1 cellular context compared by ENCODE assay signal in the genomic region with DNA sequence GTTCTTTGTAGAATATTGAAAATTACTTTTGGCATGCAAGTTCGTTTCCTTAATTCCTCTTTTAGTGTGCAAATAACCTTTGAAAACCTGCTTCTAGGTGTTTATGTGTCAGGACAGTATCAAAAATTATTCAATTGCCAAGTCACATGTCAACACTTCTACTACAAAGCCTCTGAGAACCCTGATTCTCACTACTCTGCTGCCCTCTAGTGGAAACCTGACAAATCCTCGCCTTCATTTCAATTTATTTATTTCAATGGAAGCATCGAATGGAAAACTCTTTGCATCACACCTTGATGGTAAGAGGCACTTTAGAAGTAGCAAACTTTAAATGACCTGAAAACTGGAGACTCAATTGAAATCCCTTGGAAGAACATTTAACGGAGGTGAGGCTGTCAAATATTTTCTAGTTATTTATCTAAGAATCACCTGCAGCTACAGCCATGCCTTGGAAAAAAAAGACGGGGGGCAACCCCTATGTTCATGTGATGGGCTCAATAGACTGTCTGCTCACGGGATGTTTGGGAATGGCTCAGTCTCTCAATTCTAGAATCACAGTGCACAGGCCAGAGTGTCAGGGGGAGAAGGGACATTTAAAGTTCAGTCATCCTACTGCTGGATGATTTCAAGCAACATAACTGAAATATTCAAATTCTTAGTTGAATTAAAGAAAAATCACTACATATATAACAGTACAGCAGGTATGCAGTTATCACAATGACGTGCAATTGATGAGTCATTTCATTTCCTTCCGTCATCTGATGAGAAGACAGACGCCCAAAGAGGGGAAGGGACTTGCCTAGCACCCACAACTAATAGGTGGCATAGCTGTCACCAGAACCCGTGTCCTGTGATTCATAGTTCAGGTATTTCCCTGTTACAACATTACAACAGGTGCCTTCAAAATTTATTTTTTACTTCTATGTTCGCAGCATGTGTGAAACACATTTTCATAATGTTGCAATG.
TF ChIP-seq lines count a peak whose summit lies in the region.

No MANE protein-coding gene starts in this region.

TF ChIP-seq in H1, 55 proteins besides CTCF, POLR2A, EP300 and RAD21 (continued from another document):
- TF ChIP-seq HDAC2 (IDR thresholded peaks at IDR 0.05; ENCODE audit: borderline replicate concordance in 1 of 2, low read depth in 2 of 2, low read length in 2 of 2): no peak
